15 cellular contexts compared by ENCODE assay signal in genomic region chr5:136891175-136891574, GRCh38.
DNase-seq lines count a peak whose midpoint lies in the region; ATAC-seq and TF ChIP-seq lines count a peak whose summit lies in the region.
"Had no signal": no experiment of that assay in that cellular context is flagged by ENCODE, and none has a peak within 500 bp of the region (broad histone marks: within the 10 kb centered on the region; RNA-seq: fewer than 3 reads in every experiment).

No MANE protein-coding gene starts in this region.

- peak overlapping the region; percentile 26; the same call in 1 of the 2 replicates for H3K4me3 ChIP-seq in HUES6 (ENCODE audit: low read depth, low read length)
- no peak overlapping the region for H3K4me3 ChIP-seq in ectodermal cell (ENCODE audit: insufficient read depth, low read depth, low read length)
- H3K4me3 ChIP-seq in iPS-18a (ENCODE audit: low read length), result peak overlapping the region; percentile 48
- H3K4me3 ChIP-seq in tibial artery, result no peak overlapping the region
- H3K4me3 ChIP-seq: HAP-1 had no signal

- no peaks in the 10 kb centered on the region for H3K4me1 Mint-ChIP-seq in natural killer cell
- H3K4me1 Mint-ChIP-seq: CD4-positive, alpha-beta memory T cell; IgD-negative memory B cell had no signal

- DNase-seq in natural killer cell (no peak), NCI-H774 (lab: John Stamatoyannopoulos, UW) (no peak), tibial artery (no peak)
- DNase-seq: BE2C; Calu3; CD4-positive, alpha-beta memory T cell; NCI-H187 treated with DMSO at 0.1 percent for 48 hours; RPMI8226; SW 1271 had no signal

- TF ChIP-seq CTCF in natural killer cell (IDR thresholded peaks at IDR 0.05) (no peak), tibial artery (IDR thresholded peaks at IDR 0.05) (no peak)

- no peaks in the 10 kb centered on the region for H3K27me3 Mint-ChIP-seq in natural killer cell (ENCODE audit: low read depth in 2 of 2)
- H3K27me3 Mint-ChIP-seq: CD4-positive, alpha-beta memory T cell; IgD-negative memory B cell had no signal

- peaks cover 15% of the 10 kb centered on the region for H3K4me1 ChIP-seq in HUES6 (ENCODE audit: control insufficient read depth, insufficient read depth, low read length)
- H3K4me1 ChIP-seq in ectodermal cell (ENCODE audit: control insufficient read depth, insufficient read depth, low read length), result peaks cover 6% of the 10 kb centered on the region
- peaks cover 18% of the 10 kb centered on the region for H3K4me1 ChIP-seq in iPS-18a (ENCODE audit: control insufficient read depth, low read depth, low read length)
- H3K4me1 ChIP-seq in tibial artery, result no peaks in the 10 kb centered on the region
- H3K4me1 ChIP-seq: BE2C had no signal

- no peaks in the 10 kb centered on the region for H3K36me3 Mint-ChIP-seq in natural killer cell
- H3K36me3 Mint-ChIP-seq: CD4-positive, alpha-beta memory T cell; IgD-negative memory B cell had no signal

- H3K9me3 Mint-ChIP-seq in natural killer cell, result peaks cover 4 to 8% of the 10 kb centered on the region in 2 donors

- 0 out of 2 replicates have a peak overlapping the region, but pooled peaks have one; percentile 55 for H3K27ac ChIP-seq in HUES6 (ENCODE audit: low read depth, low read length)
- peak overlapping the region; percentile 56 for H3K27ac ChIP-seq in ectodermal cell (ENCODE audit: insufficient read depth, low read depth, low read length, poor library complexity, severe bottlenecking)
- no peak overlapping the region for H3K27ac ChIP-seq in iPS-18a (ENCODE audit: low read length)
- no peak overlapping the region for H3K27ac ChIP-seq in tibial artery

- no peak overlapping the region for H3K27ac Mint-ChIP-seq in natural killer cell
- H3K27ac Mint-ChIP-seq: CD4-positive, alpha-beta memory T cell had no signal

- H3K27me3 ChIP-seq in HUES6 (ENCODE audit: control insufficient read depth, insufficient read depth, low read length), result no peaks in the 10 kb centered on the region
- H3K27me3 ChIP-seq in ectodermal cell (ENCODE audit: control insufficient read depth, insufficient read depth, low read length, poor library complexity, severe bottlenecking), result no peaks in the 10 kb centered on the region
- no peaks in the 10 kb centered on the region for H3K27me3 ChIP-seq in iPS-18a (ENCODE audit: control insufficient read depth, insufficient read depth, low read length)
- no peaks in the 10 kb centered on the region for H3K27me3 ChIP-seq in tibial artery
- H3K27me3 ChIP-seq: BE2C had no signal

- H3K36me3 ChIP-seq in HUES6 (ENCODE audit: control insufficient read depth, insufficient read depth, low read length) (no peaks in the 10 kb centered on the region), ectodermal cell (ENCODE audit: control insufficient read depth, insufficient read depth, low read length) (no peaks in the 10 kb centered on the region), iPS-18a (ENCODE audit: control insufficient read depth, low read depth, low read length) (no peaks in the 10 kb centered on the region), tibial artery (no peaks in the 10 kb centered on the region)
- H3K36me3 ChIP-seq: BE2C, HAP-1 had no signal

- H3K4me3 Mint-ChIP-seq in natural killer cell, result no peak overlapping the region
- H3K4me3 Mint-ChIP-seq: CD4-positive, alpha-beta memory T cell; IgD-negative memory B cell had no signal

- no peak for ATAC-seq in natural killer cell
- ATAC-seq in HG02970 (IDR thresholded peaks at IDR 0.05; ENCODE audit: low FRiP score, unreplicated experiment), result no peak

- intact Hi-C loops in natural killer cell (cut with micrococcal nuclease) (no loop called here), tibial artery (cut with DNase I; ENCODE audit: low total_unique reads) (no loop called here)

- H3K9me3 ChIP-seq in HUES6 (ENCODE audit: control insufficient read depth, insufficient read depth, low read depth, low read length) (no peaks in the 10 kb centered on the region), ectodermal cell (ENCODE audit: control insufficient read depth, low read length) (no peaks in the 10 kb centered on the region), iPS-18a (ENCODE audit: control insufficient read depth, low read depth, low read length) (no peaks in the 10 kb centered on the region), tibial artery (no peaks in the 10 kb centered on the region)
- H3K9me3 ChIP-seq: BE2C, HAP-1 had no signal

- WGBS in ectodermal cell, 2 experiments, result 47 to 72% methylated on average over 1 of the region's 1 CpG

- H3K9ac ChIP-seq in HUES6 (ENCODE audit: low read length) (no peak overlapping the region), iPS-18a (ENCODE audit: low read length) (no peak overlapping the region)

Comparison
In these comparisons a context has a peak if more than half of its experiments do, and no peak if none do; other contexts are left out.
1. H3K27ac ChIP-seq: peak in HUES6 (single experiment) and ectodermal cell (single experiment); none in iPS-18a (single experiment) and tibial artery (0 of 2).
2. H3K4me3 ChIP-seq: peak in HUES6 (single experiment) and iPS-18a (single experiment); none in ectodermal cell (single experiment) and tibial artery (0 of 2).